1 cellular context compared by ENCODE assay signal in genomic region chr11:69167130-69167915, GRCh38.
TF ChIP-seq lines count a peak whose summit lies in the region.

No MANE protein-coding gene starts in this region.

TF ChIP-seq in K562, 482 proteins besides CTCF, POLR2A, EP300 and RAD21:
- TF ChIP-seq FOXA3 (CRISPR knock-in tag; conservative IDR thresholded peaks at IDR 0.05 in 1 of 2, IDR thresholded peaks at IDR 0.05 in 1 of 2): no peak
- TF ChIP-seq CREB1 (IDR thresholded peaks at IDR 0.05): no peak
- TF ChIP-seq CREB1 (CRISPR knock-in tag; IDR thresholded peaks at IDR 0.05): no peak
- no peak for TF ChIP-seq POLR2AphosphoS5 (IDR thresholded peaks at IDR 0.05; ENCODE audit: control insufficient read depth, insufficient read depth, low read depth, low read length)
- peak; percentile 20 for TF ChIP-seq DACH1 (IDR thresholded peaks at IDR 0.05; ENCODE audit: partially characterized antibody)
- TF ChIP-seq THRA (IDR thresholded peaks at IDR 0.05): no peak
- TF ChIP-seq ERF (CRISPR knock-in tag; IDR thresholded peaks at IDR 0.05): no peak
- no peak for TF ChIP-seq CREM (IDR thresholded peaks at IDR 0.05; ENCODE audit: low read depth)
- TF ChIP-seq EZH2 (IDR thresholded peaks at IDR 0.05; ENCODE audit: borderline replicate concordance, low read depth, low read length): no peak
- no peak for TF ChIP-seq NELFE (IDR thresholded peaks at IDR 0.05; ENCODE audit: insufficient read depth, insufficient read length)
- peak; percentile 38; the same call in 1 of the 2 replicates for TF ChIP-seq MAX (CRISPR knock-in tag; IDR thresholded peaks at IDR 0.05)
- no peak for TF ChIP-seq ZNF324 (CRISPR knock-in tag; IDR thresholded peaks at IDR 0.05)
- no peak for TF ChIP-seq DMBX1 (CRISPR knock-in tag; IDR thresholded peaks at IDR 0.05; ENCODE audit: borderline replicate concordance)
- TF ChIP-seq HDAC8 (tag; IDR thresholded peaks at IDR 0.05): no peak
- TF ChIP-seq CHD7 (IDR thresholded peaks at IDR 0.05; ENCODE audit: low read depth, low read length): no peak
- no peak for TF ChIP-seq ARNT (IDR thresholded peaks at IDR 0.05)
- TF ChIP-seq KLF16 (IDR thresholded peaks at IDR 0.05): no peak
- TF ChIP-seq ELK1 (CRISPR knock-in tag; IDR thresholded peaks at IDR 0.05): no peak
- TF ChIP-seq ZNF12 (CRISPR knock-in tag; IDR thresholded peaks at IDR 0.05): no peak
- peak; percentile 47; the same call in 1 of the 2 replicates for TF ChIP-seq TFAP4 (CRISPR knock-in tag; IDR thresholded peaks at IDR 0.05; ENCODE audit: borderline replicate concordance)
- 0 out of 4 replicates have a peak, but pooled peaks of 1 of the 2 experiments have one; percentile 26 for TF ChIP-seq KDM1A (IDR thresholded peaks at IDR 0.05)
